ENCODE assay signal across 9 cellular contexts in genomic region chr1:156213644-156213966, GRCh38. TPM values are rescaled to one million over a fixed set of nuclear protein-coding genes. Genes with fewer than 3 reads are reported as not detected.
DNase-seq lines count a peak whose midpoint lies in the region; ATAC-seq, FAIRE-seq and TF ChIP-seq lines count a peak whose summit lies in the region.
"Had no signal": no experiment of that assay in that cellular context is flagged by ENCODE, and none has a peak within 500 bp of the region (broad histone marks: within the 10 kb centered on the region; RNA-seq: fewer than 3 reads in every experiment).

No MANE protein-coding gene starts in this region.

- no peak for FAIRE-seq in keratinocyte (lab: Jason Lieb, UNC)
- FAIRE-seq: A204.1 had no signal

- H3K9me3 Mint-ChIP-seq in activated naive CD8-positive, alpha-beta T cell treated with anti-CD3 and anti-CD28 coated beads, Interleukin-2, amount 50 U/mL, for 24 hours = no peaks in the 10 kb centered on the region

- dilution Hi-C loops in keratinocyte (cut with MboI; ENCODE audit: extremely low pct_ligation_motif_present, low sequenced_read_pairs) = no loop called here

- peak overlapping the region; percentile 84 for H3K4me3 Mint-ChIP-seq in activated naive CD8-positive, alpha-beta T cell treated with anti-CD3 and anti-CD28 coated beads, Interleukin-2, amount 50 U/mL, for 24 hours

- ATAC-seq in SK-N-SH treated with all-trans-retinoic acid at 6 μM for 48 hours (no peak), GM19035 (IDR thresholded peaks at IDR 0.05; ENCODE audit: unreplicated experiment) (no peak)
- ATAC-seq in activated naive CD8-positive, alpha-beta T cell treated with anti-CD3 and anti-CD28 coated beads, Interleukin-2, amount 50 U/mL, for 24 hours = no peak

- TF ChIP-seq CTCF in SK-N-SH (IDR thresholded peaks at IDR 0.05) (no peak), keratinocyte (optimal IDR thresholded peaks at IDR 0.05 in 1 of 3, IDR thresholded peaks at IDR 0.05 in 1 of 3, conservative IDR thresholded peaks at IDR 0.05 in 1 of 3; ENCODE audit: extremely low read depth in 1 of 3, insufficient read depth in 2 of 3, low read length in 3 of 3) (no peak), suprapubic skin (IDR thresholded peaks at IDR 0.05) (no peak)

- TF ChIP-seq EP300 in SK-N-SH (IDR thresholded peaks at IDR 0.05; ENCODE audit: borderline replicate concordance in 1 of 2, low read depth in 1 of 2, low read length in 1 of 2) (no peak), suprapubic skin (IDR thresholded peaks at IDR 0.05) (no peak)

- no peak for TF ChIP-seq POLR2A in suprapubic skin (IDR thresholded peaks at IDR 0.05)

- H3K4me1 Mint-ChIP-seq in activated naive CD8-positive, alpha-beta T cell treated with anti-CD3 and anti-CD28 coated beads, Interleukin-2, amount 50 U/mL, for 24 hours = peaks cover 55% of the 10 kb centered on the region

- H3K9ac ChIP-seq in SK-N-SH (peak overlapping the region; percentile 85), keratinocyte (ENCODE audit: control insufficient read depth, extremely low read depth, insufficient read depth, low read length) (peak overlapping the region; percentile 97)

- no peaks in the 10 kb centered on the region for H3K27me3 Mint-ChIP-seq in activated naive CD8-positive, alpha-beta T cell treated with anti-CD3 and anti-CD28 coated beads, Interleukin-2, amount 50 U/mL, for 24 hours

- H3K27ac Mint-ChIP-seq in activated naive CD8-positive, alpha-beta T cell treated with anti-CD3 and anti-CD28 coated beads, Interleukin-2, amount 50 U/mL, for 24 hours = peak overlapping the region; percentile 97

- H3K79me2 ChIP-seq in SK-N-SH (ENCODE audit: insufficient read depth) = peaks cover 15% of the 10 kb centered on the region
- peaks cover 6% of the 10 kb centered on the region for H3K79me2 ChIP-seq in keratinocyte (ENCODE audit: control insufficient read depth, insufficient read depth, low read length)

- peak overlapping the region; percentile 36; the same call in 1 of the 2 replicates for H2AFZ ChIP-seq in SK-N-SH (ENCODE audit: low read depth)
- peak overlapping the region; percentile 96 for H2AFZ ChIP-seq in keratinocyte (ENCODE audit: control insufficient read depth, low read length)

- WGBS in SK-N-SH (ENCODE audit: low lambda C conversion rate) = 26% methylated on average over 11 of the region's 11 CpGs
- 14% methylated on average over 11 of the region's 11 CpGs for WGBS in suprapubic skin

- H3K4me1 ChIP-seq in SK-N-SH (ENCODE audit: control insufficient read depth in 1 of 2, insufficient read depth in 2 of 2, low read depth in 1 of 2, low read length in 1 of 2) (peaks cover 7 to 8% of the 10 kb centered on the region in 2 experiments; a peak in 2 of 4 replicates), keratinocyte (ENCODE audit: control insufficient read depth, extremely low read depth, insufficient read depth, low read length) (peaks cover 31% of the 10 kb centered on the region), suprapubic skin (peaks cover 39% of the 10 kb centered on the region)

- peak overlapping the region; percentile 92 for H3K4me2 ChIP-seq in SK-N-SH
- H3K4me2 ChIP-seq in keratinocyte (ENCODE audit: control insufficient read depth, extremely low read depth, insufficient read depth, low read depth, low read length) = peak overlapping the region; percentile 96

- H3K36me3 Mint-ChIP-seq in activated naive CD8-positive, alpha-beta T cell treated with anti-CD3 and anti-CD28 coated beads, Interleukin-2, amount 50 U/mL, for 24 hours (ENCODE audit: low read depth) = peaks cover 60% of the 10 kb centered on the region

- no peaks in the 10 kb centered on the region for H3K9me2 ChIP-seq in SK-N-SH

- no peaks in the 10 kb centered on the region for H3K27me3 ChIP-seq in SK-N-SH (ENCODE audit: insufficient read depth)
- no peaks in the 10 kb centered on the region for H3K27me3 ChIP-seq in keratinocyte (ENCODE audit: control insufficient read depth, extremely low read depth, insufficient read depth, low read length)
- H3K27me3 ChIP-seq in suprapubic skin = no peaks in the 10 kb centered on the region

- H3K9me3 ChIP-seq in SK-N-SH = no peaks in the 10 kb centered on the region
- H3K9me3 ChIP-seq in keratinocyte (ENCODE audit: control insufficient read depth, low read depth, low read length) = no peaks in the 10 kb centered on the region
- no peaks in the 10 kb centered on the region for H3K9me3 ChIP-seq in suprapubic skin

- H3K36me3 ChIP-seq in SK-N-SH (replicated peaks in 1 of 2; ENCODE audit: control insufficient read depth in 1 of 2, insufficient read depth in 2 of 2, low read length in 1 of 2) = peaks cover 10 to 30% of the 10 kb centered on the region in 2 experiments
- peaks cover 9 to 14% of the 10 kb centered on the region in 2 experiments for H3K36me3 ChIP-seq in keratinocyte (ENCODE audit: control insufficient read depth in 2 of 2, extremely low read depth in 1 of 2, insufficient read depth in 2 of 2, low read length in 2 of 2)
- peaks cover 20% of the 10 kb centered on the region for H3K36me3 ChIP-seq in suprapubic skin

- H3K27ac ChIP-seq in SK-N-SH (ENCODE audit: low read depth in 2 of 2, low read length in 1 of 2) (peak overlapping the region; percentile 94 to 97), keratinocyte (ENCODE audit: control insufficient read depth, insufficient read depth, low read length) (peak overlapping the region; percentile 97), suprapubic skin (peak overlapping the region; percentile 95)

- H4K20me1 ChIP-seq in SK-N-SH (ENCODE audit: insufficient read depth) (no peaks in the 10 kb centered on the region), keratinocyte (ENCODE audit: control insufficient read depth, extremely low read depth, insufficient read depth, low read length) (no peaks in the 10 kb centered on the region)

- no peak for TF ChIP-seq RAD21 in SK-N-SH (IDR thresholded peaks at IDR 0.05; ENCODE audit: low read length)

- peaks cover 34% of the 10 kb centered on the region for H3F3A ChIP-seq in SK-N-SH (replicated peaks; ENCODE audit: insufficient read depth)

- POLR2A ChIA-PET in SK-N-SH (lab: Yijun Ruan, JAX) = interaction anchor here (0.6 to 1.9 kb wide), 14 partner anchors 8 to 124 kb away, joined by 3 to 17 read pairs (median 5); partner anchors contain the start of genes CCT3, SLC25A44, SMG5 and TSACC

- peak overlapping the region; percentile 67 to 70 for H3K4me3 ChIP-seq in SK-N-SH (ENCODE audit: low read depth in 2 of 2, low read length in 1 of 2)
- peak overlapping the region; percentile 49 to 90 (median 87) for H3K4me3 ChIP-seq in keratinocyte (ENCODE audit: control insufficient read depth in 2 of 3, extremely low read depth in 1 of 3, insufficient read depth in 2 of 3, low read depth in 1 of 3, low read length in 3 of 3)
- H3K4me3 ChIP-seq in suprapubic skin = peak overlapping the region; percentile 54

- no peak for DNase-seq in SK-N-SH
- no peak for DNase-seq in activated naive CD8-positive, alpha-beta T cell treated with anti-CD3 and anti-CD28 coated beads, Interleukin-2, amount 50 U/mL, for 24 hours
- no peak for DNase-seq in keratinocyte (ENCODE audit: low read depth, low spot score)
- no peak for DNase-seq in suprapubic skin (ENCODE audit: low spot score in 2 of 2)
- no peak for DNase-seq in nucleus accumbens (lab: John Stamatoyannopoulos, UW)
- DNase-seq in amygdala (lab: John Stamatoyannopoulos, UW) = no peak

- CTCF ChIA-PET in SK-N-SH (lab: Yijun Ruan, JAX) = interaction anchor here (1.1 to 3.6 kb wide), 13 partner anchors 11 to 206 kb away, joined by 3 to 44 read pairs (median 5); no protein-coding TSS in a partner anchor

- no peaks in the 10 kb centered on the region for H3K9me1 ChIP-seq in keratinocyte (ENCODE audit: control insufficient read depth, extremely low read depth, insufficient read depth, low read length)

RNA-seq across cellular contexts. Expression of gene PMF1, which starts 0.8 kb away (rescaled TPM):
- polyA plus RNA-seq in SK-N-SH (2012; rRNA removed) (72.5 and 89.5 TPM in 2 replicates), keratinocyte (31.9 to 50.8 TPM (median 41.0 TPM) in 3 replicates)
- 60.3 and 74.6 TPM in 2 replicates for polyA plus RNA-seq in SK-N-SH (2012; cell fraction: cytosol; rRNA removed)
- polyA plus RNA-seq in SK-N-SH (2012; cell fraction: nucleus; rRNA removed) = 66.4 and 78.0 TPM in 2 replicates
- 8.3 TPM for polyA plus RNA-seq in keratinocyte (2011; ENCODE audit: low read depth)
- polyA plus RNA-seq in keratinocyte (2011; cell fraction: cytosol; rRNA removed) = 33.8 and 44.4 TPM in 2 replicates
- 33.9 and 36.9 TPM in 2 replicates for polyA plus RNA-seq in keratinocyte (2011; cell fraction: nucleus; rRNA removed)
- 27.1 and 34.3 TPM in 2 replicates for polyA plus RNA-seq in keratinocyte (2012; ENCODE audit: low replicate concordance)
- polyA minus RNA-seq in keratinocyte = 13.9 to 24.3 TPM (median 14.1 TPM) in 3 replicates
- 12.5 TPM for polyA minus RNA-seq in keratinocyte (2011; cell fraction: cytosol; rRNA and poly(A)+ RNA removed)
- 5.0 and 7.5 TPM in 2 replicates for polyA minus RNA-seq in keratinocyte (2011; cell fraction: nucleus; rRNA and poly(A)+ RNA removed)
- 10 to 100 TPM; 42.7 to 74.3 (median 70.1) TPM for total RNA-seq in suprapubic skin

RNA-seq across cellular contexts. Expression of gene SLC25A44, which starts 19.7 kb away (rescaled TPM):
- polyA plus RNA-seq in SK-N-SH (2012; rRNA removed) = 28.5 and 40.2 TPM in 2 replicates
- 25.1 and 30.1 TPM in 2 replicates for polyA plus RNA-seq in SK-N-SH (2012; cell fraction: cytosol; rRNA removed)
- polyA plus RNA-seq in SK-N-SH (2012; cell fraction: nucleus; rRNA removed) = 23.0 and 37.6 TPM in 2 replicates
- polyA plus RNA-seq in keratinocyte = 24.4 to 36.8 TPM (median 25.3 TPM) in 3 replicates
- polyA plus RNA-seq in keratinocyte (2011; ENCODE audit: low read depth) = 14.9 TPM
- polyA plus RNA-seq in keratinocyte (2011; cell fraction: cytosol; rRNA removed) = 25.5 and 33.8 TPM in 2 replicates
- 39.2 and 55.4 TPM in 2 replicates for polyA plus RNA-seq in keratinocyte (2011; cell fraction: nucleus; rRNA removed)
- polyA plus RNA-seq in keratinocyte (2012; ENCODE audit: low replicate concordance) = 14.4 and 18.8 TPM in 2 replicates
- polyA minus RNA-seq in keratinocyte = 39.2 to 83.6 TPM (median 39.8 TPM) in 3 replicates
- 18.8 TPM for polyA minus RNA-seq in keratinocyte (2011; cell fraction: cytosol; rRNA and poly(A)+ RNA removed)
- 12.7 and 19.4 TPM in 2 replicates for polyA minus RNA-seq in keratinocyte (2011; cell fraction: nucleus; rRNA and poly(A)+ RNA removed)
- 10 to 100 TPM; 15.1 to 20.4 (median 17.2) TPM for total RNA-seq in suprapubic skin

RNA-seq across cellular contexts. Expression of gene BGLAP, which starts 28.4 kb away (rescaled TPM):
- polyA plus RNA-seq in SK-N-SH (2012; rRNA removed) = 0.96 and 1.1 TPM in 2 replicates
- polyA plus RNA-seq in SK-N-SH (2012; cell fraction: cytosol; rRNA removed) = 0.13 and 0.18 TPM in 2 replicates
- polyA plus RNA-seq in SK-N-SH (2012; cell fraction: nucleus; rRNA removed) = 7.7 and 10.5 TPM in 2 replicates
- polyA plus RNA-seq in keratinocyte = 0.12 to 0.45 TPM (median 0.23 TPM) in 3 replicates
- polyA plus RNA-seq in keratinocyte (2011; ENCODE audit: low read depth) = 0.50 TPM
- 0.25 TPM in 1 of 2 replicates, not detected in the other for polyA plus RNA-seq in keratinocyte (2011; cell fraction: cytosol; rRNA removed)
- 0.25 and 1.00 TPM in 2 replicates for polyA plus RNA-seq in keratinocyte (2011; cell fraction: nucleus; rRNA removed)
- polyA plus RNA-seq in keratinocyte (2012; ENCODE audit: low replicate concordance) = 0.69 TPM in 1 of 2 replicates, not detected in the other
- polyA minus RNA-seq in keratinocyte = 0.61 TPM in 1 of 3 replicates, not detected in the others
- polyA minus RNA-seq in keratinocyte (2011; cell fraction: cytosol; rRNA and poly(A)+ RNA removed) = not detected
- 0.63 TPM in 1 of 2 replicates, not detected in the other for polyA minus RNA-seq in keratinocyte (2011; cell fraction: nucleus; rRNA and poly(A)+ RNA removed)
- 1 to 10 TPM in 2 of 4 donors, not detected in 2; 1.2 to 4.4 TPM for total RNA-seq in suprapubic skin

RNA-seq across cellular contexts. Expression of gene PAQR6, which starts 34.3 kb away (rescaled TPM):
- polyA plus RNA-seq in SK-N-SH (2012; rRNA removed) = 2.4 and 3.5 TPM in 2 replicates
- 0.69 and 0.88 TPM in 2 replicates for polyA plus RNA-seq in SK-N-SH (2012; cell fraction: cytosol; rRNA removed)
- polyA plus RNA-seq in SK-N-SH (2012; cell fraction: nucleus; rRNA removed) = 30.6 and 40.2 TPM in 2 replicates
- 0.78 to 2.2 TPM (median 1.00 TPM) in 3 replicates for polyA plus RNA-seq in keratinocyte
- 1.5 TPM for polyA plus RNA-seq in keratinocyte (2011; ENCODE audit: low read depth)
- 0.11 and 0.17 TPM in 2 replicates for polyA plus RNA-seq in keratinocyte (2011; cell fraction: cytosol; rRNA removed)
- 9.0 and 13.1 TPM in 2 replicates for polyA plus RNA-seq in keratinocyte (2011; cell fraction: nucleus; rRNA removed)
- 1.2 and 12.1 TPM in 2 replicates for polyA plus RNA-seq in keratinocyte (2012; ENCODE audit: low replicate concordance)
- polyA minus RNA-seq in keratinocyte = 0.23 to 0.43 TPM (median 0.42 TPM) in 3 replicates
- not detected for polyA minus RNA-seq in keratinocyte (2011; cell fraction: cytosol; rRNA and poly(A)+ RNA removed)
- 1.9 and 2.0 TPM in 2 replicates for polyA minus RNA-seq in keratinocyte (2011; cell fraction: nucleus; rRNA and poly(A)+ RNA removed)
- 10 to 100 TPM in 1 of 4 donors, 1 to 10 TPM in 3; 4.5 to 18.5 (median 7.2) TPM for total RNA-seq in suprapubic skin
